Comparison of ENCODE assay signal across 1 cellular context in the genomic region with DNA sequence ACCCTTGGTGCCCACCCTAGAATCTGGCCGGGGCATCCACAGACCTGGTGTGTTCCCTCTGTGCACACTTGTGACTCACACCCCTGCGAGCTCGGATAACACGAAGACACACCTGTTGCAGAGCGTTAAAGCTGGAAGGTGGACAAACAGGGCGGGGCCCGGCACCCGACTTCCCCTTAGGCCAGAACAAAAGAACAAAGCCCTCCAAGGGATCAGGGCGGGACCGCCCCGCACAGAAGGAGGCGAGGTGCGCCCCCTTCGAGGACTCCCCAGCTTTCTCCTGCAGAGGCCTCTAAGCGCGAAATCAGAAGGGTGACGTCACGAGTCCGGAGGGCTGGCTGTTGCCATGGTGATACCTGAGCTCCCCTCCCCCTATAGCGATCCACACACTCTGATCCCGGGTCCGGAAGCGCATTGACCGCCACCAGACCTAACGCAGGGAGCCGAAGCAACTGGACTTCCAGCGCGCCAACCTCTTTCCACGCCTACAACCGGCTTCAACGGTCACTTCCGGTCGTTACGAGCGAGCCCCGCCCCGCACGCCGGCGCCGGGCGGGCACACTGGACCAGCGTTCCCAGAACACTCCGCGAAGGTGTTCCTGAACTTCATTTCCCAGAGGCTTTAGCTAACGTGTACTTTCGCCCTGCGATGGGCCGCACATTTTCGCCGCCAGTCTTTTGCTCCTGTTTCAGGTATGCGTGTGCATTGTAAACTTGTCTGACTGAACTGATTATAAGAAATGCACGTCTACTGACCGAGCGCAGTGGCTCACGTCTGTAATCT.
TF ChIP-seq lines count a peak whose summit lies in the region.

A gene (minus strand): TSS at position 489 of the 784 bp plus-strand sequence. CDS start 811 bp downstream, outside the sequence.

TF ChIP-seq in HEK293, 187 proteins besides CTCF, POLR2A, EP300 and RAD21 (continued from another document and continues in another):
- TF ChIP-seq, protein P1, sequence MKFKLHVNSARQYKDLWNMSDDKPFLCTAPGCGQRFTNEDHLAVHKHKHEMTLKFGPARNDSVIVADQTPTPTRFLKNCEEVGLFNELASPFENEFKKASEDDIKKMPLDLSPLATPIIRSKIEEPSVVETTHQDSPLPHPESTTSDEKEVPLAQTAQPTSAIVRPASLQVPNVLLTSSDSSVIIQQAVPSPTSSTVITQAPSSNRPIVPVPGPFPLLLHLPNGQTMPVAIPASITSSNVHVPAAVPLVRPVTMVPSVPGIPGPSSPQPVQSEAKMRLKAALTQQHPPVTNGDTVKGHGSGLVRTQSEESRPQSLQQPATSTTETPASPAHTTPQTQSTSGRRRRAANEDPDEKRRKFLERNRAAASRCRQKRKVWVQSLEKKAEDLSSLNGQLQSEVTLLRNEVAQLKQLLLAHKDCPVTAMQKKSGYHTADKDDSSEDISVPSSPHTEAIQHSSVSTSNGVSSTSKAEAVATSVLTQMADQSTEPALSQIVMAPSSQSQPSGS (tag by site-specific recombination; IDR thresholded peaks at IDR 0.05; ENCODE audit: low read depth): peak; percentile 99
- TF ChIP-seq ZNF184 (tag by site-specific recombination; IDR thresholded peaks at IDR 0.05) (0 out of 2 replicates have a peak, but pooled peaks have one; percentile 51), ZNF202 (tag by site-specific recombination; IDR thresholded peaks at IDR 0.05; ENCODE audit: borderline replicate concordance) (no peak), KLF9 (tag by site-specific recombination; IDR thresholded peaks at IDR 0.05; ENCODE audit: low read depth) (peak; percentile 62; the same call in 1 of the 2 replicates), GFI1B (tag by site-specific recombination; IDR thresholded peaks at IDR 0.05) (peak; percentile 56; the same call in 1 of the 2 replicates), ZNF157 (tag by site-specific recombination; IDR thresholded peaks at IDR 0.05) (0 out of 2 replicates have a peak, but pooled peaks have one; percentile 6), ZNF394 (tag by site-specific recombination; IDR thresholded peaks at IDR 0.05; ENCODE audit: borderline replicate concordance) (no peak; the same call in 1 of the 2 replicates), ZNF600 (tag by site-specific recombination; IDR thresholded peaks at IDR 0.05) (peak; percentile 56), ZNF561 (tag by site-specific recombination; IDR thresholded peaks at IDR 0.05; ENCODE audit: borderline replicate concordance) (0 out of 2 replicates have a peak, but pooled peaks have one; percentile 51), ZNF596 (tag by site-specific recombination; IDR thresholded peaks at IDR 0.05) (no peak), GLIS1 (tag by site-specific recombination; IDR thresholded peaks at IDR 0.05) (peak; percentile 73), ZNF548 (tag by site-specific recombination; IDR thresholded peaks at IDR 0.05) (no peak), SCRT2 (tag by site-specific recombination; IDR thresholded peaks at IDR 0.05) (peak; percentile 100), ZNF623 (tag by site-specific recombination; IDR thresholded peaks at IDR 0.05) (no peak), ZNF132 (tag by site-specific recombination; IDR thresholded peaks at IDR 0.05; ENCODE audit: borderline replicate concordance) (no peak), ZSCAN30 (tag by site-specific recombination; IDR thresholded peaks at IDR 0.05) (0 out of 2 replicates have a peak, but pooled peaks have one; percentile 13), ZBTB17 (tag by site-specific recombination; IDR thresholded peaks at IDR 0.05) (peak; percentile 88), ZNF248 (tag by site-specific recombination; IDR thresholded peaks at IDR 0.05) (no peak)
- TF ChIP-seq, protein P2, sequence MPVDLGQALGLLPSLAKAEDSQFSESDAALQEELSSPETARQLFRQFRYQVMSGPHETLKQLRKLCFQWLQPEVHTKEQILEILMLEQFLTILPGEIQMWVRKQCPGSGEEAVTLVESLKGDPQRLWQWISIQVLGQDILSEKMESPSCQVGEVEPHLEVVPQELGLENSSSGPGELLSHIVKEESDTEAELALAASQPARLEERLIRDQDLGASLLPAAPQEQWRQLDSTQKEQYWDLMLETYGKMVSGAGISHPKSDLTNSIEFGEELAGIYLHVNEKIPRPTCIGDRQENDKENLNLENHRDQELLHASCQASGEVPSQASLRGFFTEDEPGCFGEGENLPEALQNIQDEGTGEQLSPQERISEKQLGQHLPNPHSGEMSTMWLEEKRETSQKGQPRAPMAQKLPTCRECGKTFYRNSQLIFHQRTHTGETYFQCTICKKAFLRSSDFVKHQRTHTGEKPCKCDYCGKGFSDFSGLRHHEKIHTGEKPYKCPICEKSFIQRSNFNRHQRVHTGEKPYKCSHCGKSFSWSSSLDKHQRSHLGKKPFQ (tag by site-specific recombination; IDR thresholded peaks at IDR 0.05): peak; percentile 99
- TF ChIP-seq, protein P3, sequence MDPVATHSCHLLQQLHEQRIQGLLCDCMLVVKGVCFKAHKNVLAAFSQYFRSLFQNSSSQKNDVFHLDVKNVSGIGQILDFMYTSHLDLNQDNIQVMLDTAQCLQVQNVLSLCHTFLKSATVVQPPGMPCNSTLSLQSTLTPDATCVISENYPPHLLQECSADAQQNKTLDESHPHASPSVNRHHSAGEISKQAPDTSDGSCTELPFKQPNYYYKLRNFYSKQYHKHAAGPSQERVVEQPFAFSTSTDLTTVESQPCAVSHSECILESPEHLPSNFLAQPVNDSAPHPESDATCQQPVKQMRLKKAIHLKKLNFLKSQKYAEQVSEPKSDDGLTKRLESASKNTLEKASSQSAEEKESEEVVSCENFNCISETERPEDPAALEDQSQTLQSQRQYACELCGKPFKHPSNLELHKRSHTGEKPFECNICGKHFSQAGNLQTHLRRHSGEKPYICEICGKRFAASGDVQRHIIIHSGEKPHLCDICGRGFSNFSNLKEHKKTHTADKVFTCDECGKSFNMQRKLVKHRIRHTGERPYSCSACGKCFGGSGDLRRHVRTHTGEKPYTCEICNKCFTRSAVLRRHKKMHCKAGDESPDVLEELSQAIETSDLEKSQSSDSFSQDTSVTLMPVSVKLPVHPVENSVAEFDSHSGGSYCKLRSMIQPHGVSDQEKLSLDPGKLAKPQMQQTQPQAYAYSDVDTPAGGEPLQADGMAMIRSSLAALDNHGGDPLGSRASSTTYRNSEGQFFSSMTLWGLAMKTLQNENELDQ (tag by site-specific recombination; IDR thresholded peaks at IDR 0.05; ENCODE audit: low read depth): 0 out of 2 replicates have a peak, but pooled peaks have one; percentile 11
- TF ChIP-seq, protein P4, sequence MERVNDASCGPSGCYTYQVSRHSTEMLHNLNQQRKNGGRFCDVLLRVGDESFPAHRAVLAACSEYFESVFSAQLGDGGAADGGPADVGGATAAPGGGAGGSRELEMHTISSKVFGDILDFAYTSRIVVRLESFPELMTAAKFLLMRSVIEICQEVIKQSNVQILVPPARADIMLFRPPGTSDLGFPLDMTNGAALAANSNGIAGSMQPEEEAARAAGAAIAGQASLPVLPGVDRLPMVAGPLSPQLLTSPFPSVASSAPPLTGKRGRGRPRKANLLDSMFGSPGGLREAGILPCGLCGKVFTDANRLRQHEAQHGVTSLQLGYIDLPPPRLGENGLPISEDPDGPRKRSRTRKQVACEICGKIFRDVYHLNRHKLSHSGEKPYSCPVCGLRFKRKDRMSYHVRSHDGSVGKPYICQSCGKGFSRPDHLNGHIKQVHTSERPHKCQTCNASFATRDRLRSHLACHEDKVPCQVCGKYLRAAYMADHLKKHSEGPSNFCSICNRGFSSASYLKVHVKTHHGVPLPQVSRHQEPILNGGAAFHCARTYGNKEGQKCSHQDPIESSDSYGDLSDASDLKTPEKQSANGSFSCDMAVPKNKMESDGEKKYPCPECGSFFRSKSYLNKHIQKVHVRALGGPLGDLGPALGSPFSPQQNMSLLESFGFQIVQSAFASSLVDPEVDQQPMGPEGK (tag by site-specific recombination; IDR thresholded peaks at IDR 0.05): peak; percentile 79
- TF ChIP-seq, protein P5, sequence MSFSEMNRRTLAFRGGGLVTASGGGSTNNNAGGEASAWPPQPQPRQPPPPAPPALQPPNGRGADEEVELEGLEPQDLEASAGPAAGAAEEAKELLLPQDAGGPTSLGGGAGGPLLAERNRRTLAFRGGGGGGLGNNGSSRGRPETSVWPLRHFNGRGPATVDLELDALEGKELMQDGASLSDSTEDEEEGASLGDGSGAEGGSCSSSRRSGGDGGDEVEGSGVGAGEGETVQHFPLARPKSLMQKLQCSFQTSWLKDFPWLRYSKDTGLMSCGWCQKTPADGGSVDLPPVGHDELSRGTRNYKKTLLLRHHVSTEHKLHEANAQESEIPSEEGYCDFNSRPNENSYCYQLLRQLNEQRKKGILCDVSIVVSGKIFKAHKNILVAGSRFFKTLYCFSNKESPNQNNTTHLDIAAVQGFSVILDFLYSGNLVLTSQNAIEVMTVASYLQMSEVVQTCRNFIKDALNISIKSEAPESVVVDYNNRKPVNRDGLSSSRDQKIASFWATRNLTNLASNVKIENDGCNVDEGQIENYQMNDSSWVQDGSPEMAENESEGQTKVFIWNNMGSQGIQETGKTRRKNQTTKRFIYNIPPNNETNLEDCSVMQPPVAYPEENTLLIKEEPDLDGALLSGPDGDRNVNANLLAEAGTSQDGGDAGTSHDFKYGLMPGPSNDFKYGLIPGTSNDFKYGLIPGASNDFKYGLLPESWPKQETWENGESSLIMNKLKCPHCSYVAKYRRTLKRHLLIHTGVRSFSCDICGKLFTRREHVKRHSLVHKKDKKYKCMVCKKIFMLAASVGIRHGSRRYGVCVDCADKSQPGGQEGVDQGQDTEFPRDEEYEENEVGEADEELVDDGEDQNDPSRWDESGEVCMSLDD (tag by site-specific recombination; IDR thresholded peaks at IDR 0.05): peak; percentile 85
- TF ChIP-seq, protein P6, sequence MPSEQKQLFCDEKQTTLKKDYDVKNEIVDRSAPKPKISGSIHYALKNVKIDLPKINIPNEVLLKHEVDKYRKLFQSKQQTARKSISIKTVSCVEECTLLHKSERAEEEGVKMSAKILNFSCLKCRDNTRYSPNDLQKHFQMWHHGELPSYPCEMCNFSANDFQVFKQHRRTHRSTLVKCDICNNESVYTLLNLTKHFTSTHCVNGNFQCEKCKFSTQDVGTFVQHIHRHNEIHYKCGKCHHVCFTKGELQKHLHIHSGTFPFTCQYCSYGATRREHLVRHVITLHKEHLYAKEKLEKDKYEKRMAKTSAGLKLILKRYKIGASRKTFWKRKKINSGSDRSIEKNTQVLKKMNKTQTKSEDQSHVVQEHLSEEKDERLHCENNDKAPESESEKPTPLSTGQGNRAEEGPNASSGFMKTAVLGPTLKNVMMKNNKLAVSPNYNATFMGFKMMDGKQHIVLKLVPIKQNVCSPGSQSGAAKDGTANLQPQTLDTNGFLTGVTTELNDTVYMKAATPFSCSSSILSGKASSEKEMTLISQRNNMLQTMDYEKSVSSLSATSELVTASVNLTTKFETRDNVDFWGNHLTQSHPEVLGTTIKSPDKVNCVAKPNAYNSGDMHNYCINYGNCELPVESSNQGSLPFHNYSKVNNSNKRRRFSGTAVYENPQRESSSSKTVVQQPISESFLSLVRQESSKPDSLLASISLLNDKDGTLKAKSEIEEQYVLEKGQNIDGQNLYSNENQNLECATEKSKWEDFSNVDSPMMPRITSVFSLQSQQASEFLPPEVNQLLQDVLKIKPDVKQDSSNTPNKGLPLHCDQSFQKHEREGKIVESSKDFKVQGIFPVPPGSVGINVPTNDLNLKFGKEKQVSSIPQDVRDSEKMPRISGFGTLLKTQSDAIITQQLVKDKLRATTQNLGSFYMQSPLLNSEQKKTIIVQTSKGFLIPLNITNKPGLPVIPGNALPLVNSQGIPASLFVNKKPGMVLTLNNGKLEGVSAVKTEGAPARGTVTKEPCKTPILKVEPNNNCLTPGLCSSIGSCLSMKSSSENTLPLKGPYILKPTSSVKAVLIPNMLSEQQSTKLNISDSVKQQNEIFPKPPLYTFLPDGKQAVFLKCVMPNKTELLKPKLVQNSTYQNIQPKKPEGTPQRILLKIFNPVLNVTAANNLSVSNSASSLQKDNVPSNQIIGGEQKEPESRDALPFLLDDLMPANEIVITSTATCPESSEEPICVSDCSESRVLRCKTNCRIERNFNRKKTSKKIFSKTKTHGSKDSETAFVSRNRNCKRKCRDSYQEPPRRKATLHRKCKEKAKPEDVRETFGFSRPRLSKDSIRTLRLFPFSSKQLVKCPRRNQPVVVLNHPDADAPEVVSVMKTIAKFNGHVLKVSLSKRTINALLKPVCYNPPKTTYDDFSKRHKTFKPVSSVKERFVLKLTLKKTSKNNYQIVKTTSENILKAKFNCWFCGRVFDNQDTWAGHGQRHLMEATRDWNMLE (tag by site-specific recombination; conservative IDR thresholded peaks at IDR 0.05; ENCODE audit: low read depth): peak; percentile 65
- TF ChIP-seq, protein P7, sequence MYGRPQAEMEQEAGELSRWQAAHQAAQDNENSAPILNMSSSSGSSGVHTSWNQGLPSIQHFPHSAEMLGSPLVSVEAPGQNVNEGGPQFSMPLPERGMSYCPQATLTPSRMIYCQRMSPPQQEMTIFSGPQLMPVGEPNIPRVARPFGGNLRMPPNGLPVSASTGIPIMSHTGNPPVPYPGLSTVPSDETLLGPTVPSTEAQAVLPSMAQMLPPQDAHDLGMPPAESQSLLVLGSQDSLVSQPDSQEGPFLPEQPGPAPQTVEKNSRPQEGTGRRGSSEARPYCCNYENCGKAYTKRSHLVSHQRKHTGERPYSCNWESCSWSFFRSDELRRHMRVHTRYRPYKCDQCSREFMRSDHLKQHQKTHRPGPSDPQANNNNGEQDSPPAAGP (tag by site-specific recombination; IDR thresholded peaks at IDR 0.05): peak; percentile 33; the same call in 1 of the 2 replicates
- TF ChIP-seq, protein P8, sequence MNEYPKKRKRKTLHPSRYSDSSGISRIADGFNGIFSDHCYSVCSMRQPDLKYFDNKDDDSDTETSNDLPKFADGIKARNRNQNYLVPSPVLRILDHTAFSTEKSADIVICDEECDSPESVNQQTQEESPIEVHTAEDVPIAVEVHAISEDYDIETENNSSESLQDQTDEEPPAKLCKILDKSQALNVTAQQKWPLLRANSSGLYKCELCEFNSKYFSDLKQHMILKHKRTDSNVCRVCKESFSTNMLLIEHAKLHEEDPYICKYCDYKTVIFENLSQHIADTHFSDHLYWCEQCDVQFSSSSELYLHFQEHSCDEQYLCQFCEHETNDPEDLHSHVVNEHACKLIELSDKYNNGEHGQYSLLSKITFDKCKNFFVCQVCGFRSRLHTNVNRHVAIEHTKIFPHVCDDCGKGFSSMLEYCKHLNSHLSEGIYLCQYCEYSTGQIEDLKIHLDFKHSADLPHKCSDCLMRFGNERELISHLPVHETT (tag by site-specific recombination; IDR thresholded peaks at IDR 0.05): peak; percentile 42
- TF ChIP-seq, protein P9, sequence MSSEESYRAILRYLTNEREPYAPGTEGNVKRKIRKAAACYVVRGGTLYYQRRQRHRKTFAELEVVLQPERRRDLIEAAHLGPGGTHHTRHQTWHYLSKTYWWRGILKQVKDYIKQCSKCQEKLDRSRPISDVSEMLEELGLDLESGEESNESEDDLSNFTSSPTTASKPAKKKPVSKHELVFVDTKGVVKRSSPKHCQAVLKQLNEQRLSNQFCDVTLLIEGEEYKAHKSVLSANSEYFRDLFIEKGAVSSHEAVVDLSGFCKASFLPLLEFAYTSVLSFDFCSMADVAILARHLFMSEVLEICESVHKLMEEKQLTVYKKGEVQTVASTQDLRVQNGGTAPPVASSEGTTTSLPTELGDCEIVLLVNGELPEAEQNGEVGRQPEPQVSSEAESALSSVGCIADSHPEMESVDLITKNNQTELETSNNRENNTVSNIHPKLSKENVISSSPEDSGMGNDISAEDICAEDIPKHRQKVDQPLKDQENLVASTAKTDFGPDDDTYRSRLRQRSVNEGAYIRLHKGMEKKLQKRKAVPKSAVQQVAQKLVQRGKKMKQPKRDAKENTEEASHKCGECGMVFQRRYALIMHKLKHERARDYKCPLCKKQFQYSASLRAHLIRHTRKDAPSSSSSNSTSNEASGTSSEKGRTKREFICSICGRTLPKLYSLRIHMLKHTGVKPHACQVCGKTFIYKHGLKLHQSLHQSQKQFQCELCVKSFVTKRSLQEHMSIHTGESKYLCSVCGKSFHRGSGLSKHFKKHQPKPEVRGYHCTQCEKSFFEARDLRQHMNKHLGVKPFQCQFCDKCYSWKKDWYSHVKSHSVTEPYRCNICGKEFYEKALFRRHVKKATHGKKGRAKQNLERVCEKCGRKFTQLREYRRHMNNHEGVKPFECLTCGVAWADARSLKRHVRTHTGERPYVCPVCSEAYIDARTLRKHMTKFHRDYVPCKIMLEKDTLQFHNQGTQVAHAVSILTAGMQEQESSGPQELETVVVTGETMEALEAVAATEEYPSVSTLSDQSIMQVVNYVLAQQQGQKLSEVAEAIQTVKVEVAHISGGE (tag by site-specific recombination; conservative IDR thresholded peaks at IDR 0.05; ENCODE audit: low read depth): peak; percentile 89
